Comparison of ENCODE assay signal across 27 cellular contexts in the genomic region with DNA sequence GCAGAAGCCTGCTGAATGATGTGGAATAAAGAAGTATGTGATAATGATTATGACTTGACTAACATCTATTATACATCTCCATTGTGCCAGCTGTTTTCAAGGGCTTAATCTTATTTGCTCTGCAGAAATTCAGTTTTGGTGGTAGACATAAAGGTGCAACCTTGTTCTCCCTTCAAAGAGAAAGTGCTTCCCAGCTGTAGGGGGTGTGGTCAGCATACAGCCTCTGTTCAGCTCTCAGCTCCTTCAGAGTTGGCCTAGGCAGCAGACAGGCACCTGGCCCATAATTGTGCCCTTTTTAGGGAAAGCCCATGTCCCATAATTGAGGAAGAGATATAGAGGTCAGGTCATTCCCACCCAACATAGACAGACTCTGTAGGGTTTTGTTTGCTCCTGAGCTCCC.
"Had no signal": no experiment of that assay in that cellular context is flagged by ENCODE, and none has a peak within 500 bp of the region (broad histone marks: within the 10 kb centered on the region; RNA-seq: fewer than 3 reads in every experiment).

No MANE protein-coding gene starts in this region.

- H3K27me3 ChIP-seq: left lung, pancreas, stomach, testis, thyroid gland, upper lobe of right lung had no signal

- H3K4me3 ChIP-seq: left lung, lower lobe of right lung, pancreas, prostate gland, skin epidermis, stomach, testis, thyroid gland, upper lobe of right lung had no signal

- H3K4me1 ChIP-seq: left lung, lower lobe of right lung, pancreas, prostate gland, stomach, testis, thyroid gland, upper lobe of right lung had no signal

- FAIRE-seq: islet of Langerhans, kidney, pancreas, urothelium cell line had no signal

- H3K36me3 ChIP-seq: left lung, lower lobe of right lung, pancreas, prostate gland, stomach, thyroid gland, upper lobe of right lung had no signal

- H3K9me3 ChIP-seq: left lung, lower lobe of right lung, pancreas, prostate gland, stomach, testis, thyroid gland, upper lobe of right lung had no signal

- ATAC-seq: left colon; left lung; right cardiac atrium; sciatic nerve; stimulated activated naive B cell treated with anti-CD40 and anti-IgM and Interleukin-4, amounts not matched to agents 10 μg/mL and 1 μg/mL and 100 μg/mL, for 72 hours; stimulated activated naive CD8-positive, alpha-beta T cell treated with anti-CD3 and anti-CD28 coated beads, Interleukin-15, Interleukin-2, amounts not matched to agents 100 U/mL and 50 U/mL, for 24 hours; upper lobe of right lung had no signal

- H3K27ac ChIP-seq: left lung, lower lobe of right lung, pancreas, prostate gland, skin epidermis, stomach, testis, thyroid gland, upper lobe of right lung had no signal

- DNase-seq: kidney; left colon; left lung; lower lobe of right lung; mammary epithelial cell; mesenchymal stem cell; nucleus accumbens; pancreas; posterior cingulate gyrus; retina; right cardiac atrium; stimulated activated CD4-positive, alpha-beta T cell treated with anti-CD3 and anti-CD28 coated beads, Interleukin-12 subunit alpha, Interleukin-12 subunit beta, amount 100 ng/mL, for 4 hours; stimulated activated CD4-positive, alpha-beta T cell treated with anti-CD3 and anti-CD28 coated beads, Interleukin-15, amount 100 ng/mL, for 24 hours; stimulated activated CD4-positive, alpha-beta T cell treated with anti-CD3 and anti-CD28 coated beads, Interleukin-2, amount 100 ng/mL, for 24 hours; stimulated activated CD4-positive, alpha-beta T cell treated with anti-CD3 and anti-CD28 coated beads, Interleukin-4, amount 100 ng/mL, for 1 hour; stimulated activated naive B cell treated with anti-CD40 and anti-IgM and Interleukin-4, amounts not matched to agents 10 μg/mL and 1 μg/mL and 100 μg/mL, for 72 hours; stimulated activated naive CD8-positive, alpha-beta T cell treated with anti-CD3 and anti-CD28 coated beads, Interleukin-15, Interleukin-2, amounts not matched to agents 100 U/mL and 50 U/mL, for 24 hours; stomach; testis; thyroid gland; trophoblast cell; upper lobe of right lung had no signal
